Comparison of ENCODE assay signal across 8 cellular contexts in the genomic region with DNA sequence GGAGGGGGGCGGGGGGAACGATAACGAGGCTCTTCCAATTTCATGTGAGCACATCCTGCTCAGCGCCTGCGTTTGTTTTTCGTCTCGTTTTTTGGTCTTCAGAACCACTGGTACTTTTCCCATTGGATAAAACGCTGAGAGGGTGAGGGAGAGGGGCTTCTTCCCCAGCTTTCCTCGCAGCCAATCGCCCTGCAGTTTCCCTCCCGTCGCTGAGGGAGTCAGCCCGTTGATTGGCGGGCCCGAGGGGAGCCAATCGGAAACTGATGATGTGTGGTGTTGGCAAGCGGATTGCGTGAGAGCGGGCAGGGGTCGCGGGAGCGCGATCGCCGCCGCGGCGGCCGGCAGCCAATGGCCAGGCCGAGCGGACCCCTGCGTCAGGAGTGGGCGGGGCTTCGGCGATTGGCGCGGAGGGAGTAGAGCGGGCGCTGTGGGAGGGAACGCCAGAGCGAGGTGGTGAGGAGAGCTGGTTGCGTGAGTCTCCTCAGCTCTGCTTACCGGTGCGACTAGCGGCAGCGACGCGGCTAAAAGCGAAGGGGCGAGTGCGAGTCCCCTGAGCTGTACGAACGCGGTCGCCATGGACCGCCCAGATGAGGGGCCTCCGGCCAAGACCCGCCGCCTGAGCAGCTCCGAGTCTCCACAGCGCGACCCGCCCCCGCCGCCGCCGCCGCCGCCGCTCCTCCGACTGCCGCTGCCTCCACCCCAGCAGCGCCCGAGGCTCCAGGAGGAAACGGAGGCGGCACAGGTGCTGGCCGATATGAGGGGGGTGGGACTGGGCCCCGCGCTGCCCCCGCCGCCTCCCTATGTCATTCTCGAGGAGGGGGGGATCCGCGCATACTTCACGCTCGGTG. TPM values are rescaled to one million over a fixed set of nuclear protein-coding genes. Genes with fewer than 3 reads are reported as not detected.
A peak's percentile ranks its signal among the peaks of the same experiment; 100 is the strongest.
DNase-seq lines count a peak whose midpoint lies in the region; ATAC-seq, FAIRE-seq and TF ChIP-seq lines count a peak whose summit lies in the region.

Gene TSPYL2, plus strand, starts transcription at position 443 of the 848 bp plus-strand sequence. Its CDS starts 132 bp downstream, at position 575.

- H3K9me3 ChIP-seq in smooth muscle cell (replicated peaks; ENCODE audit: low read depth), result no peaks in the 10 kb centered on the region

- POLR2A ChIA-PET in AG04449 (lab: Yijun Ruan, JAX), result interaction anchor here (0.6 to 1.3 kb wide), 9 partner anchors 17 to 1015 kb away, joined by 3 to 8 read pairs (median 3); no protein-coding TSS in a partner anchor

- H3K4me3 ChIP-seq in AG04449 (ENCODE audit: low read depth, low read length) (peak within 1 kb of the TSS; percentile 67), WI38 (ENCODE audit: low read depth, low read length) (peak within 1 kb of the TSS; percentile 72), bronchial epithelial cell (ENCODE audit: low read depth, low read length) (peak within 1 kb of the TSS; percentile 59), smooth muscle cell (peak within 1 kb of the TSS; percentile 69)

- CTCF ChIA-PET in AG04449 (lab: Yijun Ruan, JAX), result interaction anchor here (1.0 kb wide), 1 partner anchor 12 kb away, joined by 4 read pairs; no protein-coding TSS in a partner anchor

- peak within 1 kb of the TSS; percentile 85 for H3K4me2 ChIP-seq in smooth muscle cell

- H3K79me2 ChIP-seq in smooth muscle cell (ENCODE audit: low read depth), result peaks cover 12% of the 10 kb centered on the region

- H3F3A ChIP-seq in smooth muscle cell (ENCODE audit: low read depth), result peaks cover 5% of the 10 kb centered on the region

- no peaks in the 10 kb centered on the region for H3K27me3 ChIP-seq in bronchial epithelial cell (ENCODE audit: control insufficient read depth, insufficient read depth, low read length)
- no peaks in the 10 kb centered on the region for H3K27me3 ChIP-seq in smooth muscle cell (ENCODE audit: low read depth)

- H3K4me1 ChIP-seq in smooth muscle cell (ENCODE audit: low read depth), result no peaks in the 10 kb centered on the region

- H3K36me3 ChIP-seq in bronchial epithelial cell (ENCODE audit: control insufficient read depth, insufficient read depth, low read length), result no peaks in the 10 kb centered on the region
- no peaks in the 10 kb centered on the region for H3K36me3 ChIP-seq in smooth muscle cell (ENCODE audit: low read depth)

- H2AFZ ChIP-seq in smooth muscle cell (ENCODE audit: low read depth), result no peak within 1 kb of the TSS

- ATAC-seq in GM18907 (IDR thresholded peaks at IDR 0.05; ENCODE audit: unreplicated experiment), result peak; percentile 92
- peak; percentile 86 for ATAC-seq in HG03159 (IDR thresholded peaks at IDR 0.05; ENCODE audit: unreplicated experiment)

- H3K9ac ChIP-seq in smooth muscle cell (ENCODE audit: low read depth), result peak within 1 kb of the TSS; percentile 96

- H4K20me1 ChIP-seq in smooth muscle cell (ENCODE audit: low read depth), result peaks cover 38% of the 10 kb centered on the region

- DNase-seq in AG04449 (ENCODE audit: low read depth, low spot score), result peak; percentile 91
- peak; percentile 98 for DNase-seq in NCI-H2227 treated with DMSO at 0.1 percent for 48 hours (lab: John Stamatoyannopoulos, UW)
- DNase-seq in bronchial epithelial cell (ENCODE audit: low read depth), result peak; percentile 85
- peak; percentile 83 for DNase-seq in iPS-NIHi7 (ENCODE audit: extremely low spot score)
- peak; percentile 75 for DNase-seq in smooth muscle cell (lab: John Stamatoyannopoulos, UW; ENCODE audit: unreplicated experiment)

- no peak for FAIRE-seq in bronchial epithelial cell (lab: Jason Lieb, UNC)

- no peak for TF ChIP-seq CTCF in AG04449 (IDR thresholded peaks at IDR 0.05; ENCODE audit: insufficient read depth, low read length, missing control alignments)
- TF ChIP-seq CTCF in WI38 (IDR thresholded peaks at IDR 0.05; ENCODE audit: low read depth, low read length), result no peak
- no peak for TF ChIP-seq CTCF in bronchial epithelial cell (IDR thresholded peaks at IDR 0.05; ENCODE audit: insufficient read depth, low read length, severe bottlenecking)
- TF ChIP-seq CTCF in smooth muscle cell (IDR thresholded peaks at IDR 0.05; ENCODE audit: borderline replicate concordance, insufficient read depth, poor library complexity, severe bottlenecking), result no peak

- WGBS in smooth muscle cell (ENCODE audit: low lambda C conversion rate), result 57% methylated on average over 74 of the region's 86 CpGs

- peak within 1 kb of the TSS; percentile 89 for H3K27ac ChIP-seq in smooth muscle cell (ENCODE audit: low read depth)

RNA-seq across cellular contexts. Expression of gene TSPYL2, which starts in this region (rescaled TPM):
- total RNA-seq in bronchial epithelial cell (8.7 and 12.9 TPM in 2 replicates), smooth muscle cell (37.7 and 38.1 TPM in 2 replicates)
- 50.7 and 64.1 TPM in 2 replicates for polyA plus RNA-seq in smooth muscle cell

Comparison
In these comparisons a context has a peak if more than half of its experiments do, and no peak if none do; other contexts are left out.
1. Peak in every context shown above with its lines: DNase-seq, ATAC-seq, H3K4me3 ChIP-seq and H3K27ac ChIP-seq.